1 cellular context compared by ENCODE assay signal in the genomic region with DNA sequence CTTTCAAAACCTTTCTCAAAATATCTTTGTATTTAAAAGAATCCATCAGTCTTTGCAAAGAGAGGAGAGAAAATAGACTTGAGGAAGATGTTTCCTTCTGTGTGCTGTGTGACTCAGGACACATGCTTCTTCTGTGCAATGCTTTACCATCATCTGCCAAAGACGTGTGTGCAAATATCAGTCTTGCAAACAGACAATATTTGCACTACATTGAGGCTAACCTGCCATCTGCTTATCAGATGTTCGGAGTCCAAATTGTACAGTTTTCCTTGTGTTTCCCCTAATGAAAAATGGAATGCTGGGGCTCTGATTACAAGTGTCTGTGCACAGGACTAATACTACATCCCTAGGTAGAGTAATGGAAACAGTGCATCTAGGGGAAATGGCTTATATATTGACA.
TF ChIP-seq lines count a peak whose summit lies in the region.

No MANE protein-coding gene starts in this region.

TF ChIP-seq in HepG2, 621 proteins besides CTCF, POLR2A, EP300 and RAD21 (continued from another document and continues in another):
- TF ChIP-seq, protein P1, sequence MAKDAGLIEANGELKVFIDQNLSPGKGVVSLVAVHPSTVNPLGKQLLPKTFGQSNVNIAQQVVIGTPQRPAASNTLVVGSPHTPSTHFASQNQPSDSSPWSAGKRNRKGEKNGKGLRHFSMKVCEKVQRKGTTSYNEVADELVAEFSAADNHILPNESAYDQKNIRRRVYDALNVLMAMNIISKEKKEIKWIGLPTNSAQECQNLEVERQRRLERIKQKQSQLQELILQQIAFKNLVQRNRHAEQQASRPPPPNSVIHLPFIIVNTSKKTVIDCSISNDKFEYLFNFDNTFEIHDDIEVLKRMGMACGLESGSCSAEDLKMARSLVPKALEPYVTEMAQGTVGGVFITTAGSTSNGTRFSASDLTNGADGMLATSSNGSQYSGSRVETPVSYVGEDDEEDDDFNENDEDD (CRISPR knock-in tag; IDR thresholded peaks at IDR 0.05; ENCODE audit: borderline replicate concordance): no peak
- TF ChIP-seq YY1 (IDR thresholded peaks at IDR 0.05; ENCODE audit: insufficient read depth, insufficient replicate concordance, low read depth, low read length): no peak
- no peak for TF ChIP-seq SNAPC2 (CRISPR knock-in tag; IDR thresholded peaks at IDR 0.05)
- 0 out of 2 replicates have a peak, but pooled peaks have one; percentile 31 for TF ChIP-seq GFI1 (CRISPR knock-in tag; IDR thresholded peaks at IDR 0.05; ENCODE audit: borderline replicate concordance)
- TF ChIP-seq ZNF207 (IDR thresholded peaks at IDR 0.05; ENCODE audit: borderline replicate concordance): no peak
- TF ChIP-seq ZNF792 (CRISPR knock-in tag; IDR thresholded peaks at IDR 0.05): no peak
- no peak for TF ChIP-seq GPBP1L1 (CRISPR knock-in tag; IDR thresholded peaks at IDR 0.05)
- no peak for TF ChIP-seq ATAD3A (CRISPR knock-in tag; IDR thresholded peaks at IDR 0.05)
- TF ChIP-seq ZNF737 (CRISPR knock-in tag; IDR thresholded peaks at IDR 0.05; ENCODE audit: borderline replicate concordance): no peak
- no peak for TF ChIP-seq ZNF160 (CRISPR knock-in tag; IDR thresholded peaks at IDR 0.05)
- no peak for TF ChIP-seq ZNF510 (CRISPR knock-in tag; IDR thresholded peaks at IDR 0.05; ENCODE audit: low read depth)
- TF ChIP-seq, protein P2, sequence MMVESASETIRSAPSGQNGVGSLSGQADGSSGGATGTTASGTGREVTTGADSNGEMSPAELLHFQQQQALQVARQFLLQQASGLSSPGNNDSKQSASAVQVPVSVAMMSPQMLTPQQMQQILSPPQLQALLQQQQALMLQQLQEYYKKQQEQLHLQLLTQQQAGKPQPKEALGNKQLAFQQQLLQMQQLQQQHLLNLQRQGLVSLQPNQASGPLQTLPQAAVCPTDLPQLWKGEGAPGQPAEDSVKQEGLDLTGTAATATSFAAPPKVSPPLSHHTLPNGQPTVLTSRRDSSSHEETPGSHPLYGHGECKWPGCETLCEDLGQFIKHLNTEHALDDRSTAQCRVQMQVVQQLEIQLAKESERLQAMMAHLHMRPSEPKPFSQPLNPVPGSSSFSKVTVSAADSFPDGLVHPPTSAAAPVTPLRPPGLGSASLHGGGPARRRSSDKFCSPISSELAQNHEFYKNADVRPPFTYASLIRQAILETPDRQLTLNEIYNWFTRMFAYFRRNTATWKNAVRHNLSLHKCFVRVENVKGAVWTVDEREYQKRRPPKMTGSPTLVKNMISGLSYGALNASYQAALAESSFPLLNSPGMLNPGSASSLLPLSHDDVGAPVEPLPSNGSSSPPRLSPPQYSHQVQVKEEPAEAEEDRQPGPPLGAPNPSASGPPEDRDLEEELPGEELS (CRISPR knock-in tag; IDR thresholded peaks at IDR 0.05): peak; percentile 64
- TF ChIP-seq HNRNPK (IDR thresholded peaks at IDR 0.05; ENCODE audit: low read depth, low read length, poor library complexity, severe bottlenecking): no peak
- no peak for TF ChIP-seq ZFP41 (CRISPR knock-in tag; IDR thresholded peaks at IDR 0.05; ENCODE audit: borderline replicate concordance)
- TF ChIP-seq HDAC2 (CRISPR knock-in tag; IDR thresholded peaks at IDR 0.05): peak; percentile 60; the same call in 1 of the 2 replicates
- TF ChIP-seq, protein P3, sequence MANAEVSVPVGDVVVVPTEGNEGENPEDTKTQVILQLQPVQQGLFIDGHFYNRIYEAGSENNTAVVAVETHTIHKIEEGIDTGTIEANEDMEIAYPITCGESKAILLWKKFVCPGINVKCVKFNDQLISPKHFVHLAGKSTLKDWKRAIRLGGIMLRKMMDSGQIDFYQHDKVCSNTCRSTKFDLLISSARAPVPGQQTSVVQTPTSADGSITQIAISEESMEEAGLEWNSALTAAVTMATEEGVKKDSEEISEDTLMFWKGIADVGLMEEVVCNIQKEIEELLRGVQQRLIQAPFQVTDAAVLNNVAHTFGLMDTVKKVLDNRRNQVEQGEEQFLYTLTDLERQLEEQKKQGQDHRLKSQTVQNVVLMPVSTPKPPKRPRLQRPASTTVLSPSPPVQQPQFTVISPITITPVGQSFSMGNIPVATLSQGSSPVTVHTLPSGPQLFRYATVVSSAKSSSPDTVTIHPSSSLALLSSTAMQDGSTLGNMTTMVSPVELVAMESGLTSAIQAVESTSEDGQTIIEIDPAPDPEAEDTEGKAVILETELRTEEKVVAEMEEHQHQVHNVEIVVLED (CRISPR knock-in tag; IDR thresholded peaks at IDR 0.05; ENCODE audit: borderline replicate concordance): no peak
- no peak for TF ChIP-seq YEATS2 (CRISPR knock-in tag; IDR thresholded peaks at IDR 0.05; ENCODE audit: borderline replicate concordance)
- TF ChIP-seq HHEX (CRISPR knock-in tag; IDR thresholded peaks at IDR 0.05): no peak
- 0 out of 2 replicates have a peak, but pooled peaks have one; percentile 21 for TF ChIP-seq ZNF609 (CRISPR knock-in tag; IDR thresholded peaks at IDR 0.05; ENCODE audit: borderline replicate concordance)
- TF ChIP-seq, protein P4, sequence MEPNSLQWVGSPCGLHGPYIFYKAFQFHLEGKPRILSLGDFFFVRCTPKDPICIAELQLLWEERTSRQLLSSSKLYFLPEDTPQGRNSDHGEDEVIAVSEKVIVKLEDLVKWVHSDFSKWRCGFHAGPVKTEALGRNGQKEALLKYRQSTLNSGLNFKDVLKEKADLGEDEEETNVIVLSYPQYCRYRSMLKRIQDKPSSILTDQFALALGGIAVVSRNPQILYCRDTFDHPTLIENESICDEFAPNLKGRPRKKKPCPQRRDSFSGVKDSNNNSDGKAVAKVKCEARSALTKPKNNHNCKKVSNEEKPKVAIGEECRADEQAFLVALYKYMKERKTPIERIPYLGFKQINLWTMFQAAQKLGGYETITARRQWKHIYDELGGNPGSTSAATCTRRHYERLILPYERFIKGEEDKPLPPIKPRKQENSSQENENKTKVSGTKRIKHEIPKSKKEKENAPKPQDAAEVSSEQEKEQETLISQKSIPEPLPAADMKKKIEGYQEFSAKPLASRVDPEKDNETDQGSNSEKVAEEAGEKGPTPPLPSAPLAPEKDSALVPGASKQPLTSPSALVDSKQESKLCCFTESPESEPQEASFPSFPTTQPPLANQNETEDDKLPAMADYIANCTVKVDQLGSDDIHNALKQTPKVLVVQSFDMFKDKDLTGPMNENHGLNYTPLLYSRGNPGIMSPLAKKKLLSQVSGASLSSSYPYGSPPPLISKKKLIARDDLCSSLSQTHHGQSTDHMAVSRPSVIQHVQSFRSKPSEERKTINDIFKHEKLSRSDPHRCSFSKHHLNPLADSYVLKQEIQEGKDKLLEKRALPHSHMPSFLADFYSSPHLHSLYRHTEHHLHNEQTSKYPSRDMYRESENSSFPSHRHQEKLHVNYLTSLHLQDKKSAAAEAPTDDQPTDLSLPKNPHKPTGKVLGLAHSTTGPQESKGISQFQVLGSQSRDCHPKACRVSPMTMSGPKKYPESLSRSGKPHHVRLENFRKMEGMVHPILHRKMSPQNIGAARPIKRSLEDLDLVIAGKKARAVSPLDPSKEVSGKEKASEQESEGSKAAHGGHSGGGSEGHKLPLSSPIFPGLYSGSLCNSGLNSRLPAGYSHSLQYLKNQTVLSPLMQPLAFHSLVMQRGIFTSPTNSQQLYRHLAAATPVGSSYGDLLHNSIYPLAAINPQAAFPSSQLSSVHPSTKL (CRISPR knock-in tag; IDR thresholded peaks at IDR 0.05): 0 out of 2 replicates have a peak, but pooled peaks have one; percentile 34
- TF ChIP-seq ZNF280B (CRISPR knock-in tag; IDR thresholded peaks at IDR 0.05; ENCODE audit: borderline replicate concordance): no peak
- TF ChIP-seq TP53 (CRISPR knock-in tag; conservative IDR thresholded peaks at IDR 0.05): no peak
- TF ChIP-seq PLSCR1 (CRISPR knock-in tag; IDR thresholded peaks at IDR 0.05; ENCODE audit: borderline replicate concordance): no peak
- TF ChIP-seq ZNF234 (CRISPR knock-in tag; conservative IDR thresholded peaks at IDR 0.05): no peak
- no peak for TF ChIP-seq ONECUT2 (CRISPR knock-in tag; IDR thresholded peaks at IDR 0.05)
- TF ChIP-seq FOXC1 (CRISPR knock-in tag; IDR thresholded peaks at IDR 0.05; ENCODE audit: borderline replicate concordance): no peak
- TF ChIP-seq KDM2A (CRISPR knock-in tag; IDR thresholded peaks at IDR 0.05; ENCODE audit: borderline replicate concordance, low read depth): no peak
- TF ChIP-seq FOXP1 (IDR thresholded peaks at IDR 0.05): no peak
- peak; percentile 35; the same call in 1 of the 2 replicates for TF ChIP-seq FOXP1 (CRISPR knock-in tag; IDR thresholded peaks at IDR 0.05)
- TF ChIP-seq FOXA1 (IDR thresholded peaks at IDR 0.05): no peak
- TF ChIP-seq FOXA1 (CRISPR knock-in tag; IDR thresholded peaks at IDR 0.05): peak; percentile 33; the same call in 1 of the 2 replicates
- TF ChIP-seq RFX1 (IDR thresholded peaks at IDR 0.05): no peak
- no peak for TF ChIP-seq CENPBD1 (CRISPR knock-in tag; IDR thresholded peaks at IDR 0.05; ENCODE audit: borderline replicate concordance, low read depth)
- TF ChIP-seq KLF13 (CRISPR knock-in tag; IDR thresholded peaks at IDR 0.05): no peak
- TF ChIP-seq, protein P5, sequence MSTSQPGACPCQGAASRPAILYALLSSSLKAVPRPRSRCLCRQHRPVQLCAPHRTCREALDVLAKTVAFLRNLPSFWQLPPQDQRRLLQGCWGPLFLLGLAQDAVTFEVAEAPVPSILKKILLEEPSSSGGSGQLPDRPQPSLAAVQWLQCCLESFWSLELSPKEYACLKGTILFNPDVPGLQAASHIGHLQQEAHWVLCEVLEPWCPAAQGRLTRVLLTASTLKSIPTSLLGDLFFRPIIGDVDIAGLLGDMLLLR (CRISPR knock-in tag; IDR thresholded peaks at IDR 0.05): no peak
- TF ChIP-seq, protein P6, sequence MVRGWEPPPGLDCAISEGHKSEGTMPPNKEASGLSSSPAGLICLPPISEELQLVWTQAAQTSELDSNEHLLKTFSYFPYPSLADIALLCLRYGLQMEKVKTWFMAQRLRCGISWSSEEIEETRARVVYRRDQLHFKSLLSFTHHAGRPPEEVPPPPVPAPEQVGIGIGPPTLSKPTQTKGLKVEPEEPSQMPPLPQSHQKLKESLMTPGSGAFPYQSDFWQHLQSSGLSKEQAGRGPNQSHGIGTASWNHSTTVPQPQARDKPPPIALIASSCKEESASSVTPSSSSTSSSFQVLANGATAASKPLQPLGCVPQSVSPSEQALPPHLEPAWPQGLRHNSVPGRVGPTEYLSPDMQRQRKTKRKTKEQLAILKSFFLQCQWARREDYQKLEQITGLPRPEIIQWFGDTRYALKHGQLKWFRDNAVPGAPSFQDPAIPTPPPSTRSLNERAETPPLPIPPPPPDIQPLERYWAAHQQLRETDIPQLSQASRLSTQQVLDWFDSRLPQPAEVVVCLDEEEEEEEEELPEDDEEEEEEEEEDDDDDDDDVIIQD (CRISPR knock-in tag; IDR thresholded peaks at IDR 0.05; ENCODE audit: low read depth): 0 out of 2 replicates have a peak, but pooled peaks have one; percentile 31
- TF ChIP-seq ZNF460 (CRISPR knock-in tag; IDR thresholded peaks at IDR 0.05; ENCODE audit: borderline replicate concordance): no peak
